In genomic region chr4:143700420-143701352, GRCh38 we compare ENCODE assay signal across 9 cellular contexts. TPM values are rescaled to one million over a fixed set of nuclear protein-coding genes. Genes with fewer than 3 reads are reported as not detected.
DNase-seq lines count a peak whose midpoint lies in the region; ATAC-seq lines count a peak whose summit lies in the region.
"Had no signal": no experiment of that assay in that cellular context is flagged by ENCODE, and none has a peak within 500 bp of the region (broad histone marks: within the 10 kb centered on the region; RNA-seq: fewer than 3 reads in every experiment).

Gene FREM3, minus strand, starts transcription at chr4:143700675. Its CDS starts 0 bp downstream, at chr4:143700675.

- no peaks in the 10 kb centered on the region for H3K36me3 Mint-ChIP-seq in activated T-cell treated with anti-CD3 and anti-CD28 coated beads, Interleukin-2, amount 50 U/mL, for 24 hours (ENCODE audit: low read depth)
- peaks cover 7% of the 10 kb centered on the region for H3K36me3 Mint-ChIP-seq in activated naive CD8-positive, alpha-beta T cell

- H3K36me3 ChIP-seq in thymus (ENCODE audit: control insufficient read depth, insufficient read depth) = no peaks in the 10 kb centered on the region
- H3K36me3 ChIP-seq: neutrophil had no signal

- H3K4me3 Mint-ChIP-seq in activated T-cell treated with anti-CD3 and anti-CD28 coated beads, Interleukin-2, amount 50 U/mL, for 24 hours = peak within 1 kb of the TSS; percentile 44
- peak within 1 kb of the TSS; percentile 75 for H3K4me3 Mint-ChIP-seq in activated naive CD8-positive, alpha-beta T cell

- peak; percentile 31 for DNase-seq in activated T-cell treated with anti-CD3 and anti-CD28 coated beads, Interleukin-2, amount 50 U/mL, for 24 hours
- no peak for DNase-seq in activated T-cell treated with anti-CD3 and anti-CD28 coated beads, Interleukin-2, amount 50 U/mL, for 1 hour
- DNase-seq in kidney tubule cell (ENCODE audit: low spot score) (peak; percentile 18), SK-N-DZ (ENCODE audit: low spot score) (no peak), NCI-H1436 treated with DMSO at 0.1 percent for 48 hours (lab: John Stamatoyannopoulos, UW) (no peak)

- under 1% methylated on average over 64 of the region's 64 CpGs for WGBS in thymus

- H3K27me3 ChIP-seq in thymus (ENCODE audit: control insufficient read depth, insufficient read depth) = peaks cover 9% of the 10 kb centered on the region

- peaks cover 12% of the 10 kb centered on the region for H3K4me1 Mint-ChIP-seq in activated T-cell treated with anti-CD3 and anti-CD28 coated beads, Interleukin-2, amount 50 U/mL, for 24 hours (ENCODE audit: low read depth)
- peaks cover 28% of the 10 kb centered on the region for H3K4me1 Mint-ChIP-seq in activated naive CD8-positive, alpha-beta T cell (ENCODE audit: low read depth)

- H3K27me3 Mint-ChIP-seq in activated T-cell treated with anti-CD3 and anti-CD28 coated beads, Interleukin-2, amount 50 U/mL, for 24 hours = peaks cover 63% of the 10 kb centered on the region
- H3K27me3 Mint-ChIP-seq in activated naive CD8-positive, alpha-beta T cell = peaks cover 24% of the 10 kb centered on the region

- H3K4me3 ChIP-seq in thymus (ENCODE audit: low read length) = peak within 1 kb of the TSS; percentile 47

- H3K4me1 ChIP-seq in thymus (ENCODE audit: control insufficient read depth, insufficient read depth, low read length) = peaks cover 8% of the 10 kb centered on the region

- H3K27ac ChIP-seq in thymus (ENCODE audit: low read depth) = no peak within 1 kb of the TSS
- H3K27ac ChIP-seq: neutrophil had no signal

- H3K9me3 Mint-ChIP-seq in activated T-cell treated with anti-CD3 and anti-CD28 coated beads, Interleukin-2, amount 50 U/mL, for 24 hours = peaks cover 3% of the 10 kb centered on the region
- H3K9me3 Mint-ChIP-seq in activated naive CD8-positive, alpha-beta T cell (ENCODE audit: low read depth) = peaks cover 5% of the 10 kb centered on the region

- H3K9me3 ChIP-seq in thymus (ENCODE audit: control insufficient read depth) = no peaks in the 10 kb centered on the region
- H3K9me3 ChIP-seq: neutrophil had no signal

- no peak within 1 kb of the TSS for H3K27ac Mint-ChIP-seq in activated T-cell treated with anti-CD3 and anti-CD28 coated beads, Interleukin-2, amount 50 U/mL, for 24 hours
- H3K27ac Mint-ChIP-seq in activated naive CD8-positive, alpha-beta T cell = peak within 1 kb of the TSS; percentile 66

- no peak for ATAC-seq in HG03108 (IDR thresholded peaks at IDR 0.05; ENCODE audit: unreplicated experiment)

RNA-seq across cellular contexts. Expression of gene FREM3, which starts in this region (rescaled TPM):
- polyA plus RNA-seq in thymus = 0.23 TPM
- polyA plus RNA-seq in SK-N-DZ (2014; cell fraction: cytosol; rRNA removed) = 0.06 TPM in 1 of 2 replicates, not detected in the other
- not detected in 2 replicates for polyA plus RNA-seq in SK-N-DZ (2014; cell fraction: nucleus; rRNA removed)

Comparison
In these comparisons a context has a peak if more than half of its experiments do, and no peak if none do; other contexts are left out.
1. DNase-seq: peak in activated T-cell treated with anti-CD3 and anti-CD28 coated beads, Interleukin-2, amount 50 U/mL, for 24 hours (single experiment) and kidney tubule cell (single experiment); none in activated T-cell treated with anti-CD3 and anti-CD28 coated beads, Interleukin-2, amount 50 U/mL, for 1 hour (single experiment), SK-N-DZ (single experiment) and NCI-H1436 treated with DMSO at 0.1 percent for 48 hours (single experiment).